18 cellular contexts compared by ENCODE assay signal in the genomic region with DNA sequence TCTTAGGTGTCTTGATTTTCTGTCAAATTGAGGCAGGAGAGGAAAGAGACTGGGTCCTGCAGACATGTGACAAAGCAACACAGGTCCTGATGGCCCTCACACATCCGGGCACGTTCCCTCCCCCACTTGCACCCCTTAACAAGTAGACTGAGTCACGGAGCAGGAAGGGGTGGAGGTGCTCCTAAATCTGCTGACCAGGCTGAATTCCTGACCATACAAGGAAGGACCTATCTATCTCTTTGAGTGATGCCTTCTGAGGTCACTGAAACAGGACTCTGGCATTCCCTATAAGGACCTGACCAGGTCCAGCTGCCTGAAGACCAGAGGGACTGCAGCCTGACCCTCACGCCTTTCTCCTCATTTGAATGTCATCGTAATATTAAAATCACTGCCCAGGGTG.
"Had no signal": no experiment of that assay in that cellular context is flagged by ENCODE, and none has a peak within 500 bp of the region (broad histone marks: within the 10 kb centered on the region; RNA-seq: fewer than 3 reads in every experiment).

No MANE protein-coding gene starts in this region.

- H3K9me3 Mint-ChIP-seq: neural crest cell, type B pancreatic cell had no signal

- H3K4me3 ChIP-seq: esophagus squamous epithelium, gastroesophageal sphincter, mucosa of descending colon, ovary, right atrium auricular region, stomach, uterus had no signal

- FAIRE-seq: small intestine had no signal

- H3K27ac ChIP-seq: esophagus squamous epithelium, gastroesophageal sphincter, ovary, right atrium auricular region, stomach, uterus had no signal

- H3K36me3 ChIP-seq: esophagus squamous epithelium, gastroesophageal sphincter, ovary, right atrium auricular region, stomach, uterus had no signal

- H3K36me3 Mint-ChIP-seq: naive thymus-derived CD8-positive, alpha-beta T cell; type B pancreatic cell had no signal

- H3K27ac Mint-ChIP-seq: effector memory CD8-positive, alpha-beta T cell; naive thymus-derived CD8-positive, alpha-beta T cell; type B pancreatic cell had no signal

- DNase-seq: effector memory CD8-positive, alpha-beta T cell; esophagus squamous epithelium; foreskin fibroblast; glutamatergic neuron; islet precursor cell; mucosa of descending colon; naive thymus-derived CD8-positive, alpha-beta T cell; ovary; small intestine; stimulated activated CD4-positive, alpha-beta T cell treated with anti-CD3 and anti-CD28 coated beads, Interleukin-12 subunit alpha, Interleukin-12 subunit beta, amount 100 ng/mL, for 4 hours; stimulated activated naive CD4-positive, alpha-beta T cell; stomach; uterus had no signal

- H3K4me1 Mint-ChIP-seq: naive thymus-derived CD8-positive, alpha-beta T cell; neural crest cell had no signal

- H3K4me3 Mint-ChIP-seq: effector memory CD8-positive, alpha-beta T cell; naive thymus-derived CD8-positive, alpha-beta T cell; neural crest cell; type B pancreatic cell had no signal

- H3K4me1 ChIP-seq: esophagus squamous epithelium, gastroesophageal sphincter, right atrium auricular region, stomach, uterus had no signal

- ATAC-seq: effector memory CD8-positive, alpha-beta T cell; gastroesophageal sphincter; left lobe of liver; mucosa of descending colon; naive thymus-derived CD8-positive, alpha-beta T cell had no signal

- H3K27me3 ChIP-seq: esophagus squamous epithelium, gastroesophageal sphincter, ovary, right atrium auricular region, stomach, uterus had no signal

- H3K9me3 ChIP-seq: esophagus squamous epithelium, gastroesophageal sphincter, mucosa of descending colon, ovary, right atrium auricular region, stomach, uterus had no signal
